7 cellular contexts compared by ENCODE assay signal in genomic region chr14:56152221-56152620, GRCh38.
"Had no signal": no experiment of that assay in that cellular context is flagged by ENCODE, and none has a peak within 500 bp of the region (broad histone marks: within the 10 kb centered on the region; RNA-seq: fewer than 3 reads in every experiment).

No MANE protein-coding gene starts in this region.

- H2AFZ ChIP-seq: GM23248 had no signal

- DNase-seq: GM23248, GOT3, H7, IMR-90 had no signal

- H3K27ac ChIP-seq: GM23248 had no signal

- ATAC-seq: HCT116, K562 had no signal

- H3K36me3 ChIP-seq: HAP-1 had no signal

- H3K4me3 ChIP-seq: GM23248, HAP-1, K562 had no signal

- H3K9ac ChIP-seq: GM23248 had no signal

- H3K9me3 ChIP-seq: HAP-1 had no signal
